In the genomic region with DNA sequence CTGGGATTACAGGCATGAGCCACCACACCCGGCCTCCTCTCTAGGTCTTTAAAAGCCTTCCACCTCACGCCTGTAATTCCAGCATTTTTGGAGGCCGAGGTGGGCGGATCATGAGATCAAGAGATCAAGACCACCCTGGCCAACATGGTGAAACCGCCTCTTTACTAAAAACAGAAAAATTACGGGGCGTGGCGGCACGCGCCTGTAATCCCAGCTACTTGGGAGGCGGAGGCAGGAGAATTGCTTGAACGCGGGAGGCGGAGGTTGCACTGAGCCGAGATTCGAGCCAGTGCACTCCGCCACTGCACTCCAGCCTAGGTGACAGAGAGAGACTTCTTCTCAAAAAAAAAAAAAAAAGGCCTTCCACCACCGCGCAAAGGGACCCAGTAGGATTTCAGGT, we compare ENCODE assay signal across 17 cellular contexts. TPM values are rescaled to one million over a fixed set of nuclear protein-coding genes. Genes with fewer than 3 reads are reported as not detected.
DNase-seq lines count a peak whose midpoint lies in the region; ATAC-seq and TF ChIP-seq lines count a peak whose summit lies in the region.
"Had no signal": no experiment of that assay in that cellular context is flagged by ENCODE, and none has a peak within 500 bp of the region (broad histone marks: within the 10 kb centered on the region; RNA-seq: fewer than 3 reads in every experiment).

No MANE protein-coding gene starts in this region.

- H3K36me3 ChIP-seq in right atrium auricular region = no peaks in the 10 kb centered on the region
- no peaks in the 10 kb centered on the region for H3K36me3 ChIP-seq in mucosa of descending colon (ENCODE audit: low read depth)
- no peaks in the 10 kb centered on the region for H3K36me3 ChIP-seq in thoracic aorta
- H3K36me3 ChIP-seq: vagina had no signal

- no peak for DNase-seq in right atrium auricular region (ENCODE audit: low spot score)
- DNase-seq in cardiac septum (ENCODE audit: low spot score) = no peak
- no peak for DNase-seq in activated B cell treated with CpG ODN at 0.5 μM for 24 hours
- peak in 2 of 3 donors; percentile 31 to 53 for DNase-seq in mucosa of descending colon
- DNase-seq in thoracic aorta (ENCODE audit: low spot score) = no peak
- DNase-seq in HT-29 (ENCODE audit: low spot score) = no peak
- no peak for DNase-seq in T-helper 9 cell
- DNase-seq: activated CD4-positive, alpha-beta T cell treated with anti-CD3 and anti-CD28 coated beads, Interleukin-2, amount 50 U/mL, for 4 hours; AML-193; central memory CD4-positive, alpha-beta T cell; DMS79; foreskin melanocyte; NCI-H774; small intestine; stimulated activated naive CD4-positive, alpha-beta T cell treated with Interleukin-2 at 50 U/mL for 16 hours had no signal

- no peak overlapping the region for H3K4me3 ChIP-seq in right atrium auricular region
- no peak overlapping the region for H3K4me3 ChIP-seq in mucosa of descending colon
- no peak overlapping the region for H3K4me3 ChIP-seq in thoracic aorta

- H3K27me3 Mint-ChIP-seq in activated B cell treated with CpG ODN at 0.5 μM for 24 hours = no peaks in the 10 kb centered on the region

- H3K9me3 Mint-ChIP-seq in activated B cell treated with CpG ODN at 0.5 μM for 24 hours = no peaks in the 10 kb centered on the region

- no peak overlapping the region for H3K4me3 Mint-ChIP-seq in activated B cell treated with CpG ODN at 0.5 μM for 24 hours

- TF ChIP-seq CTCF in right atrium auricular region (IDR thresholded peaks at IDR 0.05) (no peak), activated B cell treated with CpG ODN at 0.5 μM for 24 hours (IDR thresholded peaks at IDR 0.05) (no peak), mucosa of descending colon (IDR thresholded peaks at IDR 0.05) (no peak), thoracic aorta (IDR thresholded peaks at IDR 0.05) (no peak)

- peaks cover 40% of the 10 kb centered on the region for H3K4me1 Mint-ChIP-seq in activated B cell treated with CpG ODN at 0.5 μM for 24 hours

- POLR2A ChIA-PET in activated B cell treated with CpG ODN at 0.5 μM for 24 hours (lab: Charles Lee) = interaction anchor here (2.8 to 3.7 kb wide), 5 partner anchors 24 to 85 kb away, joined by 24 to 117 read pairs (median 71); no protein-coding TSS in a partner anchor

- peaks cover 14% of the 10 kb centered on the region for H3K36me3 Mint-ChIP-seq in activated B cell treated with CpG ODN at 0.5 μM for 24 hours (ENCODE audit: low read depth)

- peak overlapping the region; percentile 100 for H3K27ac Mint-ChIP-seq in activated B cell treated with CpG ODN at 0.5 μM for 24 hours

- H3K4me1 ChIP-seq in right atrium auricular region = peaks cover 0 to 25% of the 10 kb centered on the region in 2 donors
- peaks cover 16% of the 10 kb centered on the region for H3K4me1 ChIP-seq in mucosa of descending colon (ENCODE audit: low read depth)
- peaks cover 6 to 33% of the 10 kb centered on the region in 2 donors for H3K4me1 ChIP-seq in thoracic aorta (ENCODE audit: control insufficient read depth in 1 of 2, low read depth in 2 of 2)

- H3K27ac ChIP-seq in right atrium auricular region (peak overlapping the region; percentile 96 to 98), thoracic aorta (peak overlapping the region; percentile 78 to 82)

- H3K27me3 ChIP-seq in right atrium auricular region (no peaks in the 10 kb centered on the region), thoracic aorta (replicated peaks; ENCODE audit: insufficient read depth) (no peaks in the 10 kb centered on the region)
- H3K27me3 ChIP-seq: vagina had no signal

- CTCF ChIA-PET in activated B cell treated with CpG ODN at 0.5 μM for 24 hours (lab: Charles Lee) = interaction anchor here (2.4 kb wide), 1 partner anchor 44 kb away, joined by 19 read pairs; no protein-coding TSS in a partner anchor

- intact Hi-C loops in cardiac septum (cut with DNase I) (loop anchor here (10.0 kb wide), 1 partner anchor 271 kb away; no protein-coding TSS in a partner anchor), activated B cell treated with CpG ODN at 0.5 μM for 24 hours (cut with micrococcal nuclease) (no loop called here), mucosa of descending colon (cut with DNase I, micrococcal nuclease) (no loop called here)

- no peak for ATAC-seq in activated B cell treated with CpG ODN at 0.5 μM for 24 hours (ENCODE audit: low read depth)
- no peak for ATAC-seq in mucosa of descending colon
- ATAC-seq in thoracic aorta (ENCODE audit: insufficient number of reproducible peaks, low FRiP score, low read depth) = no peak
- no peak for ATAC-seq in HG02678 (IDR thresholded peaks at IDR 0.05; ENCODE audit: unreplicated experiment)

- no peaks in the 10 kb centered on the region for H3K9me3 ChIP-seq in right atrium auricular region
- no peaks in the 10 kb centered on the region for H3K9me3 ChIP-seq in mucosa of descending colon
- no peaks in the 10 kb centered on the region for H3K9me3 ChIP-seq in thoracic aorta
- H3K9me3 ChIP-seq: vagina had no signal

RNA-seq across cellular contexts. Expression of a gene that starts 1.3 kb away (rescaled TPM):
- total RNA-seq in right atrium auricular region = 1 to 10 TPM; 3.3 to 5.2 TPM
- total RNA-seq in cardiac septum = 1.2 TPM
- 21.3 and 22.5 TPM in 2 replicates for total RNA-seq in activated B cell treated with CpG ODN at 0.5 μM for 24 hours
- total RNA-seq in mucosa of descending colon = 10 to 100 TPM; 11.5 to 21.7 (median 15.4) TPM
- total RNA-seq in thoracic aorta = 1 to 10 TPM; 5.3 to 5.6 TPM
- 6.5 and 9.9 TPM in 2 replicates for total RNA-seq in HT-29 (2014; rRNA removed; shearing (Covaris generic))

Comparison
In these comparisons a context has a peak if more than half of its experiments do, and no peak if none do; other contexts are left out.
1. DNase-seq: peak in mucosa of descending colon (2 of 3); none in right atrium auricular region (single experiment), cardiac septum (single experiment), activated B cell treated with CpG ODN at 0.5 μM for 24 hours (single experiment), thoracic aorta (single experiment), HT-29 (single experiment) and T-helper 9 cell (single experiment).